In genomic region chr3:48219543-48219942, GRCh38 we compare ENCODE assay signal across 1 cellular context.
TF ChIP-seq lines count a peak whose summit lies in the region.

No MANE protein-coding gene starts in this region.

TF ChIP-seq in IMR-90, 13 proteins besides CTCF, POLR2A, EP300 and RAD21 (continued from another document):
- TF ChIP-seq ELK1 (IDR thresholded peaks at IDR 0.05; ENCODE audit: borderline replicate concordance, low read depth, low read length) (no peak), MXI1 (IDR thresholded peaks at IDR 0.05; ENCODE audit: borderline replicate concordance, low read depth, low read length) (no peak), NFE2L2 (IDR thresholded peaks at IDR 0.05; ENCODE audit: low read depth, low read length) (no peak)
